9 cellular contexts compared by ENCODE assay signal in genomic region chr4:104591505-104591904, GRCh38.
DNase-seq lines count a peak whose midpoint lies in the region; TF ChIP-seq lines count a peak whose summit lies in the region.
"Had no signal": no experiment of that assay in that cellular context is flagged by ENCODE, and none has a peak within 500 bp of the region (broad histone marks: within the 10 kb centered on the region; RNA-seq: fewer than 3 reads in every experiment).

No MANE protein-coding gene starts in this region.

- H3K4me3 ChIP-seq in sigmoid colon: peak overlapping the region in 1 of 4 donors; percentile 13
- H3K4me3 ChIP-seq in trophoblast cell (ENCODE audit: low read depth, low read length): no peak overlapping the region
- no peak overlapping the region for H3K4me3 ChIP-seq in osteoblast (ENCODE audit: insufficient read depth, low read length)

- H2BK120ac ChIP-seq in trophoblast cell (ENCODE audit: insufficient read depth, low read length, poor library complexity): no peak overlapping the region

- H3K14ac ChIP-seq in trophoblast cell (ENCODE audit: low read length): no peak overlapping the region

- H3K18ac ChIP-seq in trophoblast cell (ENCODE audit: low read length): no peak overlapping the region

- TF ChIP-seq CTCF in sigmoid colon (IDR thresholded peaks at IDR 0.05): no peak
- TF ChIP-seq CTCF in osteoblast (IDR thresholded peaks at IDR 0.05; ENCODE audit: extremely low read depth, low read depth, low read length): no peak

- peak overlapping the region in 2 of 4 donors; percentile 60 to 65 for H3K27ac ChIP-seq in sigmoid colon
- no peak overlapping the region for H3K27ac ChIP-seq in trophoblast cell (ENCODE audit: low read depth, low read length)
- H3K27ac ChIP-seq in osteoblast (ENCODE audit: low read depth, low read length): no peak overlapping the region

- intact Hi-C loops in sigmoid colon (cut with DNase I): loop anchor here (5.0 kb wide), 1 partner anchor 99 kb away; the partner anchor contains the start of gene CXXC4

- H3K4me1 ChIP-seq in sigmoid colon: peaks cover 0 to 31% (median 19%) of the 10 kb centered on the region in 4 donors
- no peaks in the 10 kb centered on the region for H3K4me1 ChIP-seq in trophoblast cell (ENCODE audit: control insufficient read depth in 1 of 2, insufficient read depth in 2 of 2, low read length in 2 of 2)
- H3K4me1 ChIP-seq in osteoblast (ENCODE audit: insufficient read depth, low read length): no peaks in the 10 kb centered on the region

- peak; percentile 79 for DNase-seq in NCI-H1105 (lab: John Stamatoyannopoulos, UW)
- peak; percentile 99 for DNase-seq in NCI-H82 treated with DMSO at 0.1 percent for 48 hours (lab: John Stamatoyannopoulos, UW; ENCODE audit: unreplicated experiment)
- peak; percentile 75 for DNase-seq in iPS DF 19.7 (ENCODE audit: low read depth, low spot score)
- DNase-seq in sigmoid colon: peak; percentile 69
- no peak for DNase-seq in kidney tubule cell (ENCODE audit: low spot score)
- DNase-seq in trophoblast cell: no peak
- DNase-seq in osteoblast (ENCODE audit: insufficient read length, low spot score, missing footprints): no peak
- no peak for DNase-seq in glomerular visceral epithelial cell (ENCODE audit: extremely low spot score)
- DNase-seq: DMS79 had no signal

- H3K4me2 ChIP-seq in trophoblast cell (ENCODE audit: low read length): no peak overlapping the region
- no peak overlapping the region for H3K4me2 ChIP-seq in osteoblast (ENCODE audit: insufficient read depth, low read length)

- no peaks in the 10 kb centered on the region for H4K20me1 ChIP-seq in osteoblast (ENCODE audit: insufficient read depth, low read length)

- H2AFZ ChIP-seq in trophoblast cell (ENCODE audit: insufficient read depth, low read length, poor library complexity): no peak overlapping the region
- H2AFZ ChIP-seq in osteoblast (ENCODE audit: low read length): no peak overlapping the region

- H4K91ac ChIP-seq in trophoblast cell (ENCODE audit: low read depth, low read length): no peak overlapping the region

- no peak overlapping the region for H3K9ac ChIP-seq in trophoblast cell (ENCODE audit: low read length)

- 45 to 69% methylated on average over 2 of the region's 2 CpGs for WGBS in sigmoid colon, 2 donors
- no CpG with 5 or more reads among the region's 2 CpGs for WGBS in trophoblast cell (ENCODE audit: extremely low coverage, insufficient coverage, insufficient read length)

- no peaks in the 10 kb centered on the region for H3K79me1 ChIP-seq in trophoblast cell (ENCODE audit: low read length)

- no peak overlapping the region for H3K23ac ChIP-seq in trophoblast cell (ENCODE audit: low read length)

- no peaks in the 10 kb centered on the region for H3K79me2 ChIP-seq in trophoblast cell (ENCODE audit: control insufficient read depth, insufficient read depth, low read length, poor library complexity)
- H3K79me2 ChIP-seq in osteoblast (ENCODE audit: insufficient read depth, low read length): no peaks in the 10 kb centered on the region

- no peak overlapping the region for H4K8ac ChIP-seq in trophoblast cell (ENCODE audit: low read depth, low read length)

- no peak overlapping the region for H2BK12ac ChIP-seq in trophoblast cell (ENCODE audit: low read length)

- H3K9me3 ChIP-seq in sigmoid colon (no peaks in the 10 kb centered on the region), trophoblast cell (ENCODE audit: insufficient read depth, low read depth, low read length) (no peaks in the 10 kb centered on the region), osteoblast (ENCODE audit: low read depth, low read length) (no peaks in the 10 kb centered on the region)

- TF ChIP-seq EP300 in sigmoid colon (IDR thresholded peaks at IDR 0.05): no peak

- no peak for TF ChIP-seq POLR2A in sigmoid colon (IDR thresholded peaks at IDR 0.05)

- no peak overlapping the region for H2AK5ac ChIP-seq in trophoblast cell (ENCODE audit: low read length)

- H3K36me3 ChIP-seq in sigmoid colon (no peaks in the 10 kb centered on the region), trophoblast cell (ENCODE audit: control insufficient read depth in 1 of 2, insufficient read depth in 2 of 2, low read length in 2 of 2) (no peaks in the 10 kb centered on the region), osteoblast (ENCODE audit: insufficient read depth, low read length) (no peaks in the 10 kb centered on the region)

- H4K12ac ChIP-seq in trophoblast cell (ENCODE audit: low read depth, low read length): no peak overlapping the region

- H3K4ac ChIP-seq in trophoblast cell (ENCODE audit: low read depth, low read length): no peak overlapping the region

- H2BK5ac ChIP-seq in trophoblast cell (ENCODE audit: low read depth, low read length, poor library complexity): no peak overlapping the region

- H3K27me3 ChIP-seq in sigmoid colon (no peaks in the 10 kb centered on the region), trophoblast cell (ENCODE audit: insufficient read depth, low read length) (no peaks in the 10 kb centered on the region), osteoblast (ENCODE audit: insufficient read depth, low read length) (no peaks in the 10 kb centered on the region)

Comparison
In these comparisons a context has a peak if more than half of its experiments do, and no peak if none do; other contexts are left out.
1. DNase-seq: peak in NCI-H1105 (single experiment), NCI-H82 treated with DMSO at 0.1 percent for 48 hours (single experiment), iPS DF 19.7 (single experiment) and sigmoid colon (single experiment); none in kidney tubule cell (single experiment), trophoblast cell (0 of 2), osteoblast (single experiment) and glomerular visceral epithelial cell (single experiment).